ENCODE assay signal across 1 cellular context in the genomic region with DNA sequence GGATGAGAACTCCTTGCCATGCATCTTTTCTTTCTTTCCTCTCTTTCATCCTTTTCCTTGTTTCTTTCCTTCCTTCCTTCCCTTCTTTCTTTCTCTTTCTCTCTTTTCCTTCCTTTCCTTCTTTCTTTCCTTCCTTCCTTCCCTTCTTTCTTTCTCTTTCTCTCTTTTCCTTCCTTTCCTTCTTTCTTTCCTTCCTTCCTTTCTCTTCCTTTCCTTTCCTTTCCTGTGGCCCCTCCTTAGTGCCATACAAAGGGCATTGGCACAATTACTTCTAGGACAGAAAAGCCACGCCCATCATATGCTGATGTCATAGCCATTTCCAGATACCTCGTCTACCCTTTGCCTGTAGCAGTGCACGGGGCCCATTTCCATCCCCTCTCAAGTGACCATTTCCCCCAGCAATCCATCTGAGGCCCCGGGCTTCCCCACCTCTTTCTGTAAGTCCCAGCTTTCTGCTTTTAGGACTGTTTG.
TF ChIP-seq lines count a peak whose summit lies in the region.

No MANE protein-coding gene starts in this region.

TF ChIP-seq in HEK293, 187 proteins besides CTCF, POLR2A, EP300 and RAD21 (continued from another document):
- TF ChIP-seq ZNF157 (tag by site-specific recombination; IDR thresholded peaks at IDR 0.05) (no peak), HOXD13 (CRISPR knock-in tag; IDR thresholded peaks at IDR 0.05; ENCODE audit: borderline replicate concordance) (no peak), REST (tag by site-specific recombination; IDR thresholded peaks at IDR 0.05) (no peak), TRIM28 (IDR thresholded peaks at IDR 0.05; ENCODE audit: borderline replicate concordance, low read length) (no peak), ZNF335 (tag by site-specific recombination; conservative IDR thresholded peaks at IDR 0.05) (peak; percentile 88), ZNF658 (tag by site-specific recombination; IDR thresholded peaks at IDR 0.05) (no peak)
